In genomic region chr11:133180201-133180600, GRCh38 we compare ENCODE assay signal across 21 cellular contexts.
"Had no signal": no experiment of that assay in that cellular context is flagged by ENCODE, and none has a peak within 500 bp of the region (broad histone marks: within the 10 kb centered on the region; RNA-seq: fewer than 3 reads in every experiment).

No MANE protein-coding gene starts in this region.

- ATAC-seq: activated naive CD4-positive, alpha-beta T cell treated with anti-CD3 and anti-CD28 coated beads, Interleukin-2, amount 50 U/mL, for 72 hours; activated T-cell treated with anti-CD3 and anti-CD28 coated beads, Interleukin-2, amount 50 U/mL, for 4 hours; PC-3 had no signal

- FAIRE-seq: astrocyte, RCC 7860 had no signal

- DNase-seq: activated B cell treated with CpG ODN at 0.5 μM for 24 hours; activated CD4-positive, alpha-beta memory T cell treated with anti-CD3 and anti-CD28 coated beads for 36 hours; activated CD4-positive, alpha-beta T cell treated with anti-CD3 and anti-CD28 coated beads, Interleukin-2, amount 10 ng/mL, durations not matched to agents 7 days and 5 days; activated CD8-positive, alpha-beta memory T cell treated with anti-CD3 and anti-CD28 coated beads for 24 hours; activated effector memory CD4-positive, alpha-beta T cell treated with anti-CD3 and anti-CD28 coated beads, Interleukin-2, amount 50 U/mL, for 16 hours; activated naive CD4-positive, alpha-beta T cell treated with Interleukin-2 at 50 U/mL for 16 hours; activated T-cell treated with anti-CD3 and anti-CD28 coated beads, Interleukin-2, amount 50 U/mL, for 4 hours; amygdala; KG1; NCI-H1417 treated with DMSO at 0.1 percent for 48 hours; NCI-H1694; NCI-H2029; NCI-H2107; NCI-H2171 treated with DMSO at 0.1 percent for 48 hours; NCI-H226; NCI-H526 treated with DMSO at 0.1 percent for 48 hours; PC-3; SHP77 treated with DMSO at 0.1 percent for 48 hours had no signal
